In genomic region chr7:158054611-158055010, GRCh38 we compare ENCODE assay signal across 21 cellular contexts.
"Had no signal": no experiment of that assay in that cellular context is flagged by ENCODE, and none has a peak within 500 bp of the region (broad histone marks: within the 10 kb centered on the region; RNA-seq: fewer than 3 reads in every experiment).

No MANE protein-coding gene starts in this region.

- H3K36me3 Mint-ChIP-seq: activated CD4-positive, alpha-beta memory T cell treated with anti-CD3 and anti-CD28 coated beads for 36 hours; activated naive CD8-positive, alpha-beta T cell; brain; T-cell had no signal

- H3K4me1 Mint-ChIP-seq: activated CD4-positive, alpha-beta T cell treated with anti-CD3 and anti-CD28 coated beads, Interleukin-2, amount 10 ng/mL, durations not matched to agents 7 days and 5 days; T-cell had no signal

- H3K9me3 Mint-ChIP-seq: activated CD4-positive, alpha-beta memory T cell treated with anti-CD3 and anti-CD28 coated beads for 36 hours; activated CD4-positive, alpha-beta T cell treated with anti-CD3 and anti-CD28 coated beads, Interleukin-2, amount 10 ng/mL, durations not matched to agents 7 days and 5 days; activated T-helper 1 cell treated with anti-CD3 and anti-CD28 coated beads, Interleukin-12 subunit alpha, Interleukin-12 subunit beta, Interleukin-2, Interleukin-4 antibody, amounts not matched to agents 30 ng/mL and 10 ng/mL and 1 ng/mL, durations not matched to agents 14 hours and 24 hours and 36 hours; T-cell had no signal

- H3K27me3 Mint-ChIP-seq: activated CD4-positive, alpha-beta memory T cell treated with anti-CD3 and anti-CD28 coated beads for 36 hours; activated CD4-positive, alpha-beta T cell treated with anti-CD3 and anti-CD28 coated beads, Interleukin-2, amount 10 ng/mL, durations not matched to agents 7 days and 5 days; T-cell had no signal

- H3K27ac ChIP-seq: SK-N-MC, VCaP had no signal

- H3K4me3 ChIP-seq: SK-N-MC had no signal

- H3K27ac Mint-ChIP-seq: activated CD4-positive, alpha-beta memory T cell treated with anti-CD3 and anti-CD28 coated beads for 36 hours; activated CD4-positive, alpha-beta T cell treated with anti-CD3 and anti-CD28 coated beads, Interleukin-2, amount 10 ng/mL, durations not matched to agents 7 days and 5 days; activated naive CD8-positive, alpha-beta T cell; activated T-helper 1 cell treated with anti-CD3 and anti-CD28 coated beads, Interleukin-12 subunit alpha, Interleukin-12 subunit beta, Interleukin-2, Interleukin-4 antibody, amounts not matched to agents 30 ng/mL and 10 ng/mL and 1 ng/mL, durations not matched to agents 14 hours and 24 hours and 36 hours; T-cell had no signal

- DNase-seq: activated CD4-positive, alpha-beta memory T cell treated with anti-CD3 and anti-CD28 coated beads for 36 hours; activated CD4-positive, alpha-beta T cell treated with anti-CD3 and anti-CD28 coated beads, Interleukin-2, amount 10 ng/mL, durations not matched to agents 7 days and 5 days; activated CD4-positive, CD25-positive, alpha-beta regulatory T cell; activated CD8-positive, alpha-beta memory T cell treated with anti-CD3 and anti-CD28 coated beads, Interleukin-2, amount 50 U/mL, for 4 hours; activated effector memory CD4-positive, alpha-beta T cell treated with Interleukin-2 at 50 U/mL for 16 hours; activated naive CD4-positive, alpha-beta T cell treated with Interleukin-2 at 50 U/mL for 16 hours; IMR-90; Kasumi-1; NCI-H1105 treated with DMSO at 0.1 percent for 48 hours; NCI-H1436 treated with DMSO at 0.1 percent for 48 hours; NCI-H187; NCI-H2081 treated with DMSO at 0.1 percent for 48 hours; NCI-H446; SIG-M5; T-cell; T-helper 2 cell had no signal

- ATAC-seq: T-cell had no signal

- H3K4me3 Mint-ChIP-seq: activated CD4-positive, alpha-beta memory T cell treated with anti-CD3 and anti-CD28 coated beads for 36 hours; activated CD4-positive, alpha-beta T cell treated with anti-CD3 and anti-CD28 coated beads, Interleukin-2, amount 10 ng/mL, durations not matched to agents 7 days and 5 days; activated naive CD8-positive, alpha-beta T cell; activated T-helper 1 cell treated with anti-CD3 and anti-CD28 coated beads, Interleukin-12 subunit alpha, Interleukin-12 subunit beta, Interleukin-2, Interleukin-4 antibody, amounts not matched to agents 30 ng/mL and 10 ng/mL and 1 ng/mL, durations not matched to agents 14 hours and 24 hours and 36 hours; brain; T-cell had no signal
